Comparison of ENCODE assay signal across 1 cellular context in the genomic region with DNA sequence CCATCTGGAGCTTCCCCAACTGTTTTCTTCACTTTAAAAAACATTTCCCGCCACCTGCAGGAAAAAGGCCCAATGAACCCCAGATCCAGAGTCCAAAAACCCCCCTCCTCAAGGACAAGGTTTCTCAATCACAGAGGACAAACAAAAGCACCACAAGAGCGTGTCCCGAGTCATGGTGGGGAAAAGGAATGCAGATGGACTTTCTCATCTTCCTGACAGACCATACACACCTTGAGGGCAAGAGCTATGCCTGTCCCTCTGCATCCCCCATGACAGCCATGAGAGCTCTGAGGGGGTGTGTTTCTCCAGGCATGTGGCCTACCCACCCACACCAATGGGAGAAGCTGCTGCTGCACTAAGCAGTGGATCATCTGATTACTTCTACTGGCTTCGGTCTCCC.
TF ChIP-seq lines count a peak whose summit lies in the region.

No MANE protein-coding gene starts in this region.

TF ChIP-seq in HepG2, 621 proteins besides CTCF, POLR2A, EP300 and RAD21 (continued from another document and continues in another):
- TF ChIP-seq, protein P1, sequence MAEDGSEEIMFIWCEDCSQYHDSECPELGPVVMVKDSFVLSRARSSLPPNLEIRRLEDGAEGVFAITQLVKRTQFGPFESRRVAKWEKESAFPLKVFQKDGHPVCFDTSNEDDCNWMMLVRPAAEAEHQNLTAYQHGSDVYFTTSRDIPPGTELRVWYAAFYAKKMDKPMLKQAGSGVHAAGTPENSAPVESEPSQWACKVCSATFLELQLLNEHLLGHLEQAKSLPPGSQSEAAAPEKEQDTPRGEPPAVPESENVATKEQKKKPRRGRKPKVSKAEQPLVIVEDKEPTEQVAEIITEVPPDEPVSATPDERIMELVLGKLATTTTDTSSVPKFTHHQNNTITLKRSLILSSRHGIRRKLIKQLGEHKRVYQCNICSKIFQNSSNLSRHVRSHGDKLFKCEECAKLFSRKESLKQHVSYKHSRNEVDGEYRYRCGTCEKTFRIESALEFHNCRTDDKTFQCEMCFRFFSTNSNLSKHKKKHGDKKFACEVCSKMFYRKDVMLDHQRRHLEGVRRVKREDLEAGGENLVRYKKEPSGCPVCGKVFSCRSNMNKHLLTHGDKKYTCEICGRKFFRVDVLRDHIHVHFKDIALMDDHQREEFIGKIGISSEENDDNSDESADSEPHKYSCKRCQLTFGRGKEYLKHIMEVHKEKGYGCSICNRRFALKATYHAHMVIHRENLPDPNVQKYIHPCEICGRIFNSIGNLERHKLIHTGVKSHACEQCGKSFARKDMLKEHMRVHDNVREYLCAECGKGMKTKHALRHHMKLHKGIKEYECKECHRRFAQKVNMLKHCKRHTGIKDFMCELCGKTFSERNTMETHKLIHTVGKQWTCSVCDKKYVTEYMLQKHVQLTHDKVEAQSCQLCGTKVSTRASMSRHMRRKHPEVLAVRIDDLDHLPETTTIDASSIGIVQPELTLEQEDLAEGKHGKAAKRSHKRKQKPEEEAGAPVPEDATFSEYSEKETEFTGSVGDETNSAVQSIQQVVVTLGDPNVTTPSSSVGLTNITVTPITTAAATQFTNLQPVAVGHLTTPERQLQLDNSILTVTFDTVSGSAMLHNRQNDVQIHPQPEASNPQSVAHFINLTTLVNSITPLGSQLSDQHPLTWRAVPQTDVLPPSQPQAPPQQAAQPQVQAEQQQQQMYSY (CRISPR knock-in tag; IDR thresholded peaks at IDR 0.05), result no peak
- TF ChIP-seq CAMTA2 (CRISPR knock-in tag; IDR thresholded peaks at IDR 0.05; ENCODE audit: borderline replicate concordance) (no peak), ZNF607 (CRISPR knock-in tag; IDR thresholded peaks at IDR 0.05; ENCODE audit: borderline replicate concordance) (no peak), ZNF317 (CRISPR knock-in tag; IDR thresholded peaks at IDR 0.05) (no peak), EZH2 (conservative IDR thresholded peaks at IDR 0.05; ENCODE audit: low read depth, low read length) (no peak), THYN1 (CRISPR knock-in tag; IDR thresholded peaks at IDR 0.05; ENCODE audit: borderline replicate concordance, low read depth) (no peak), ZFP36L1 (CRISPR knock-in tag; IDR thresholded peaks at IDR 0.05) (no peak), RFX5 (IDR thresholded peaks at IDR 0.05; ENCODE audit: low read depth, low read length) (0 out of 2 replicates have a peak, but pooled peaks have one; percentile 16), REPIN1 (CRISPR knock-in tag; IDR thresholded peaks at IDR 0.05; ENCODE audit: borderline replicate concordance, low read depth) (0 out of 2 replicates have a peak, but pooled peaks have one; percentile 38), CHD2 (IDR thresholded peaks at IDR 0.05; ENCODE audit: low read depth, low read length) (no peak), TEAD3 (CRISPR knock-in tag; optimal IDR thresholded peaks at IDR 0.05; ENCODE audit: borderline replicate concordance) (peak; percentile 49), HDAC2 (CRISPR knock-in tag; IDR thresholded peaks at IDR 0.05) (peak; percentile 56; the same call in 1 of the 2 replicates), IRF2 (CRISPR knock-in tag; IDR thresholded peaks at IDR 0.05) (0 out of 2 replicates have a peak, but pooled peaks have one; percentile 45), ARNTL (CRISPR knock-in tag; IDR thresholded peaks at IDR 0.05) (no peak), ZNF644 (CRISPR knock-in tag; IDR thresholded peaks at IDR 0.05; ENCODE audit: low read depth) (peak; percentile 58; the same call in 1 of the 2 replicates), ZMYM3 (CRISPR knock-in tag; IDR thresholded peaks at IDR 0.05) (peak; percentile 46; the same call in 1 of the 2 replicates), ZNF367 (CRISPR knock-in tag; IDR thresholded peaks at IDR 0.05; ENCODE audit: borderline replicate concordance) (no peak), MAZ (IDR thresholded peaks at IDR 0.05; ENCODE audit: borderline replicate concordance, low read depth, low read length) (0 out of 2 replicates have a peak, but pooled peaks have one; percentile 1), MAZ (CRISPR knock-in tag; IDR thresholded peaks at IDR 0.05; ENCODE audit: low read depth) (no peak), REL (CRISPR knock-in tag; conservative IDR thresholded peaks at IDR 0.05) (no peak), ZFP37 (CRISPR knock-in tag; IDR thresholded peaks at IDR 0.05; ENCODE audit: borderline replicate concordance) (no peak), RARG (CRISPR knock-in tag; IDR thresholded peaks at IDR 0.05; ENCODE audit: low read depth) (no peak), ZNF274 (CRISPR knock-in tag; IDR thresholded peaks at IDR 0.05) (no peak), HOXD1 (CRISPR knock-in tag; IDR thresholded peaks at IDR 0.05) (no peak), ZFAT (CRISPR knock-in tag; conservative IDR thresholded peaks at IDR 0.05) (no peak), ZNF501 (CRISPR knock-in tag; IDR thresholded peaks at IDR 0.05) (no peak), ZNF724P (CRISPR knock-in tag; IDR thresholded peaks at IDR 0.05; ENCODE audit: borderline replicate concordance) (no peak), MIER3 (CRISPR knock-in tag; IDR thresholded peaks at IDR 0.05; ENCODE audit: borderline replicate concordance) (no peak), RXRB (CRISPR knock-in tag; IDR thresholded peaks at IDR 0.05; ENCODE audit: borderline replicate concordance) (no peak), MED13 (CRISPR knock-in tag; IDR thresholded peaks at IDR 0.05) (no peak), GZF1 (CRISPR knock-in tag; IDR thresholded peaks at IDR 0.05) (no peak), PRMT3 (CRISPR knock-in tag; IDR thresholded peaks at IDR 0.05; ENCODE audit: borderline replicate concordance, low read depth) (no peak), U2AF2 (IDR thresholded peaks at IDR 0.05; ENCODE audit: low read depth, low read length) (no peak), RAD51 (IDR thresholded peaks at IDR 0.05; ENCODE audit: borderline replicate concordance) (no peak), BCL6 (CRISPR knock-in tag; IDR thresholded peaks at IDR 0.05) (no peak), HDAC1 (CRISPR knock-in tag; IDR thresholded peaks at IDR 0.05) (0 out of 2 replicates have a peak, but pooled peaks have one; percentile 34)
- TF ChIP-seq, protein P2, sequence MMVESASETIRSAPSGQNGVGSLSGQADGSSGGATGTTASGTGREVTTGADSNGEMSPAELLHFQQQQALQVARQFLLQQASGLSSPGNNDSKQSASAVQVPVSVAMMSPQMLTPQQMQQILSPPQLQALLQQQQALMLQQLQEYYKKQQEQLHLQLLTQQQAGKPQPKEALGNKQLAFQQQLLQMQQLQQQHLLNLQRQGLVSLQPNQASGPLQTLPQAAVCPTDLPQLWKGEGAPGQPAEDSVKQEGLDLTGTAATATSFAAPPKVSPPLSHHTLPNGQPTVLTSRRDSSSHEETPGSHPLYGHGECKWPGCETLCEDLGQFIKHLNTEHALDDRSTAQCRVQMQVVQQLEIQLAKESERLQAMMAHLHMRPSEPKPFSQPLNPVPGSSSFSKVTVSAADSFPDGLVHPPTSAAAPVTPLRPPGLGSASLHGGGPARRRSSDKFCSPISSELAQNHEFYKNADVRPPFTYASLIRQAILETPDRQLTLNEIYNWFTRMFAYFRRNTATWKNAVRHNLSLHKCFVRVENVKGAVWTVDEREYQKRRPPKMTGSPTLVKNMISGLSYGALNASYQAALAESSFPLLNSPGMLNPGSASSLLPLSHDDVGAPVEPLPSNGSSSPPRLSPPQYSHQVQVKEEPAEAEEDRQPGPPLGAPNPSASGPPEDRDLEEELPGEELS (CRISPR knock-in tag; IDR thresholded peaks at IDR 0.05), result no peak
- TF ChIP-seq, protein P3, sequence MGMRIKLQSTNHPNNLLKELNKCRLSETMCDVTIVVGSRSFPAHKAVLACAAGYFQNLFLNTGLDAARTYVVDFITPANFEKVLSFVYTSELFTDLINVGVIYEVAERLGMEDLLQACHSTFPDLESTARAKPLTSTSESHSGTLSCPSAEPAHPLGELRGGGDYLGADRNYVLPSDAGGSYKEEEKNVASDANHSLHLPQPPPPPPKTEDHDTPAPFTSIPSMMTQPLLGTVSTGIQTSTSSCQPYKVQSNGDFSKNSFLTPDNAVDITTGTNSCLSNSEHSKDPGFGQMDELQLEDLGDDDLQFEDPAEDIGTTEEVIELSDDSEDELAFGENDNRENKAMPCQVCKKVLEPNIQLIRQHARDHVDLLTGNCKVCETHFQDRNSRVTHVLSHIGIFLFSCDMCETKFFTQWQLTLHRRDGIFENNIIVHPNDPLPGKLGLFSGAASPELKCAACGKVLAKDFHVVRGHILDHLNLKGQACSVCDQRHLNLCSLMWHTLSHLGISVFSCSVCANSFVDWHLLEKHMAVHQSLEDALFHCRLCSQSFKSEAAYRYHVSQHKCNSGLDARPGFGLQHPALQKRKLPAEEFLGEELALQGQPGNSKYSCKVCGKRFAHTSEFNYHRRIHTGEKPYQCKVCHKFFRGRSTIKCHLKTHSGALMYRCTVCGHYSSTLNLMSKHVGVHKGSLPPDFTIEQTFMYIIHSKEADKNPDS (CRISPR knock-in tag; IDR thresholded peaks at IDR 0.05), result no peak
- TF ChIP-seq, protein P4, sequence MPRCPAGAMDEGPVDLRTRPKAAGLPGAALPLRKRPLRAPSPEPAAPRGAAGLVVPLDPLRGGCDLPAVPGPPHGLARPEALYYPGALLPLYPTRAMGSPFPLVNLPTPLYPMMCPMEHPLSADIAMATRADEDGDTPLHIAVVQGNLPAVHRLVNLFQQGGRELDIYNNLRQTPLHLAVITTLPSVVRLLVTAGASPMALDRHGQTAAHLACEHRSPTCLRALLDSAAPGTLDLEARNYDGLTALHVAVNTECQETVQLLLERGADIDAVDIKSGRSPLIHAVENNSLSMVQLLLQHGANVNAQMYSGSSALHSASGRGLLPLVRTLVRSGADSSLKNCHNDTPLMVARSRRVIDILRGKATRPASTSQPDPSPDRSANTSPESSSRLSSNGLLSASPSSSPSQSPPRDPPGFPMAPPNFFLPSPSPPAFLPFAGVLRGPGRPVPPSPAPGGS (CRISPR knock-in tag; IDR thresholded peaks at IDR 0.05), result no peak
- TF ChIP-seq, protein P5, sequence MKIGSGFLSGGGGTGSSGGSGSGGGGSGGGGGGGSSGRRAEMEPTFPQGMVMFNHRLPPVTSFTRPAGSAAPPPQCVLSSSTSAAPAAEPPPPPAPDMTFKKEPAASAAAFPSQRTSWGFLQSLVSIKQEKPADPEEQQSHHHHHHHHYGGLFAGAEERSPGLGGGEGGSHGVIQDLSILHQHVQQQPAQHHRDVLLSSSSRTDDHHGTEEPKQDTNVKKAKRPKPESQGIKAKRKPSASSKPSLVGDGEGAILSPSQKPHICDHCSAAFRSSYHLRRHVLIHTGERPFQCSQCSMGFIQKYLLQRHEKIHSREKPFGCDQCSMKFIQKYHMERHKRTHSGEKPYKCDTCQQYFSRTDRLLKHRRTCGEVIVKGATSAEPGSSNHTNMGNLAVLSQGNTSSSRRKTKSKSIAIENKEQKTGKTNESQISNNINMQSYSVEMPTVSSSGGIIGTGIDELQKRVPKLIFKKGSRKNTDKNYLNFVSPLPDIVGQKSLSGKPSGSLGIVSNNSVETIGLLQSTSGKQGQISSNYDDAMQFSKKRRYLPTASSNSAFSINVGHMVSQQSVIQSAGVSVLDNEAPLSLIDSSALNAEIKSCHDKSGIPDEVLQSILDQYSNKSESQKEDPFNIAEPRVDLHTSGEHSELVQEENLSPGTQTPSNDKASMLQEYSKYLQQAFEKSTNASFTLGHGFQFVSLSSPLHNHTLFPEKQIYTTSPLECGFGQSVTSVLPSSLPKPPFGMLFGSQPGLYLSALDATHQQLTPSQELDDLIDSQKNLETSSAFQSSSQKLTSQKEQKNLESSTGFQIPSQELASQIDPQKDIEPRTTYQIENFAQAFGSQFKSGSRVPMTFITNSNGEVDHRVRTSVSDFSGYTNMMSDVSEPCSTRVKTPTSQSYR (CRISPR knock-in tag; IDR thresholded peaks at IDR 0.05; ENCODE audit: borderline replicate concordance), result peak; percentile 79
- TF ChIP-seq, protein P6, sequence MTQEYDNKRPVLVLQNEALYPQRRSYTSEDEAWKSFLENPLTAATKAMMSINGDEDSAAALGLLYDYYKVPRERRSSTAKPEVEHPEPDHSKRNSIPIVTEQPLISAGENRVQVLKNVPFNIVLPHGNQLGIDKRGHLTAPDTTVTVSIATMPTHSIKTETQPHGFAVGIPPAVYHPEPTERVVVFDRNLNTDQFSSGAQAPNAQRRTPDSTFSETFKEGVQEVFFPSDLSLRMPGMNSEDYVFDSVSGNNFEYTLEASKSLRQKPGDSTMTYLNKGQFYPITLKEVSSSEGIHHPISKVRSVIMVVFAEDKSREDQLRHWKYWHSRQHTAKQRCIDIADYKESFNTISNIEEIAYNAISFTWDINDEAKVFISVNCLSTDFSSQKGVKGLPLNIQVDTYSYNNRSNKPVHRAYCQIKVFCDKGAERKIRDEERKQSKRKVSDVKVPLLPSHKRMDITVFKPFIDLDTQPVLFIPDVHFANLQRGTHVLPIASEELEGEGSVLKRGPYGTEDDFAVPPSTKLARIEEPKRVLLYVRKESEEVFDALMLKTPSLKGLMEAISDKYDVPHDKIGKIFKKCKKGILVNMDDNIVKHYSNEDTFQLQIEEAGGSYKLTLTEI (CRISPR knock-in tag; conservative IDR thresholded peaks at IDR 0.05), result no peak
- TF ChIP-seq, protein P7, sequence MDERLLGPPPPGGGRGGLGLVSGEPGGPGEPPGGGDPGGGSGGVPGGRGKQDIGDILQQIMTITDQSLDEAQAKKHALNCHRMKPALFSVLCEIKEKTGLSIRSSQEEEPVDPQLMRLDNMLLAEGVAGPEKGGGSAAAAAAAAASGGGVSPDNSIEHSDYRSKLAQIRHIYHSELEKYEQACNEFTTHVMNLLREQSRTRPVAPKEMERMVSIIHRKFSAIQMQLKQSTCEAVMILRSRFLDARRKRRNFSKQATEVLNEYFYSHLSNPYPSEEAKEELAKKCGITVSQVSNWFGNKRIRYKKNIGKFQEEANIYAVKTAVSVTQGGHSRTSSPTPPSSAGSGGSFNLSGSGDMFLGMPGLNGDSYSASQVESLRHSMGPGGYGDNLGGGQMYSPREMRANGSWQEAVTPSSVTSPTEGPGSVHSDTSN (CRISPR knock-in tag; IDR thresholded peaks at IDR 0.05), result no peak
- TF ChIP-seq, protein P8, sequence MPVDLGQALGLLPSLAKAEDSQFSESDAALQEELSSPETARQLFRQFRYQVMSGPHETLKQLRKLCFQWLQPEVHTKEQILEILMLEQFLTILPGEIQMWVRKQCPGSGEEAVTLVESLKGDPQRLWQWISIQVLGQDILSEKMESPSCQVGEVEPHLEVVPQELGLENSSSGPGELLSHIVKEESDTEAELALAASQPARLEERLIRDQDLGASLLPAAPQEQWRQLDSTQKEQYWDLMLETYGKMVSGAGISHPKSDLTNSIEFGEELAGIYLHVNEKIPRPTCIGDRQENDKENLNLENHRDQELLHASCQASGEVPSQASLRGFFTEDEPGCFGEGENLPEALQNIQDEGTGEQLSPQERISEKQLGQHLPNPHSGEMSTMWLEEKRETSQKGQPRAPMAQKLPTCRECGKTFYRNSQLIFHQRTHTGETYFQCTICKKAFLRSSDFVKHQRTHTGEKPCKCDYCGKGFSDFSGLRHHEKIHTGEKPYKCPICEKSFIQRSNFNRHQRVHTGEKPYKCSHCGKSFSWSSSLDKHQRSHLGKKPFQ (CRISPR knock-in tag; IDR thresholded peaks at IDR 0.05; ENCODE audit: insufficient replicate concordance), result no peak
- TF ChIP-seq, protein P9, sequence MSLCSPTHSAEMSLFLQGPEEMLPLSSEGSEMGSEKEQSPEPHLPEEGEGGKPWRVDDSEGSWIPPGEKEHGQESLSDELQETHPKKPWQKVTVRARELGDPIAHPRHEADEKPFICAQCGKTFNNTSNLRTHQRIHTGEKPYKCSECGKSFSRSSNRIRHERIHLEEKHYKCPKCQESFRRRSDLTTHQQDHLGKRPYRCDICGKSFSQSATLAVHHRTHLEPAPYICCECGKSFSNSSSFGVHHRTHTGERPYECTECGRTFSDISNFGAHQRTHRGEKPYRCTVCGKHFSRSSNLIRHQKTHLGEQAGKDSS (CRISPR knock-in tag; IDR thresholded peaks at IDR 0.05; ENCODE audit: borderline replicate concordance, low read depth), result no peak
- TF ChIP-seq, protein P10, sequence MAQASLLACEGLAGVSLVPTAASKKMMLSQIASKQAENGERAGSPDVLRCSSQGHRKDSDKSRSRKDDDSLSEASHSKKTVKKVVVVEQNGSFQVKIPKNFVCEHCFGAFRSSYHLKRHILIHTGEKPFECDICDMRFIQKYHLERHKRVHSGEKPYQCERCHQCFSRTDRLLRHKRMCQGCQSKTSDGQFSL (CRISPR knock-in tag; IDR thresholded peaks at IDR 0.05), result 0 out of 2 replicates have a peak, but pooled peaks have one; percentile 49
